ENCODE assay signal across 21 cellular contexts in genomic region chr15:77171568-77171967, GRCh38.
"Had no signal": no experiment of that assay in that cellular context is flagged by ENCODE, and none has a peak within 500 bp of the region (broad histone marks: within the 10 kb centered on the region; RNA-seq: fewer than 3 reads in every experiment).

No MANE protein-coding gene starts in this region.

- H3K27me3 ChIP-seq: dorsolateral prefrontal cortex, esophagus muscularis mucosa, foreskin keratinocyte, heart right ventricle, left lung had no signal

- H3K36me3 ChIP-seq: esophagus muscularis mucosa, left lung, lower lobe of right lung had no signal

- FAIRE-seq: endothelial cell of umbilical vein, frontal cortex, keratinocyte had no signal

- ATAC-seq: foreskin keratinocyte, heart right ventricle, left cardiac atrium, left lung, left ventricle myocardium superior, lower lobe of right lung, mucosa of descending colon had no signal

- H3K27ac ChIP-seq: coronary artery, dorsolateral prefrontal cortex, esophagus muscularis mucosa, foreskin keratinocyte, heart right ventricle, left lung, lower lobe of right lung had no signal

- H3K4me3 ChIP-seq: coronary artery, dorsolateral prefrontal cortex, esophagus muscularis mucosa, heart right ventricle, left lung, lower lobe of right lung, mucosa of descending colon had no signal

- H3K9me3 ChIP-seq: esophagus muscularis mucosa, heart right ventricle, left lung, lower lobe of right lung, mucosa of descending colon had no signal

- H3K4me1 ChIP-seq: foreskin keratinocyte, left lung had no signal

- DNase-seq: dermis blood vessel endothelial cell; dorsolateral prefrontal cortex; effector CD4-positive, alpha-beta T cell; effector memory CD4-positive, alpha-beta T cell; foreskin keratinocyte; glutamatergic neuron; head of caudate nucleus; heart right ventricle; hippocampal formation; left cardiac atrium; left lung; left ventricle myocardium superior; lower lobe of right lung; mesenchymal stem cell; mucosa of descending colon; naive B cell had no signal
